Comparison of ENCODE assay signal across 20 cellular contexts in the genomic region with DNA sequence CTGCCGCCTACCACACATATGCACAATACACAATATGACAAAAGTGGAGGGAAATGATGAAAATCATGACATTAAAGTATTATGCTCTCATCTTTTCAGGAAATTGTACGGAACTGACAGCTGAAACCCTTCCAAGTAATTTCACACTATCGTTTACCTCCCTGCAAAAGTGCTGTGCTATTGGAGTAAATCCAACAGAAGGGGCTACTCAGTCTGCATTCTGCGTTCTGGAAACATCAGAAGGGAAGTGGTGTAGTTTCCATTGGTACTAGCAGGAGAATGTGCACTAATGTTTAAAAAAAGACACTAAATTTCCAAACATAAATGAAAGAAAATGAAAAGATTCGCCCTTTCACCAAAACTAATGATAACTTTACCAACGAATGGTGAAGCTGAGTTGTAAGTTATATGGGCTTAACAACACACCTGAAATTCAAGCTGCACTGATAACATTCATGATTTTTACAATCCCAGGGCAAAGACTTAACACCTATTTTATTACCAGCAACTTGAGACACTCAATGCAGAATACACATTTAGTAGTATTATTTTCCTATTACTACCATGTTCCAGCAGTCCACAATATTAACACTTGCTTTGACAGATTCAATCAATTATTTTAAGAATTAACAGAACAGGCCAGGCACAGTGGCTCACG. TPM values are rescaled to one million over a fixed set of nuclear protein-coding genes. Genes with fewer than 3 reads are reported as not detected.
DNase-seq lines count a peak whose midpoint lies in the region; ATAC-seq and TF ChIP-seq lines count a peak whose summit lies in the region.
"Had no signal": no experiment of that assay in that cellular context is flagged by ENCODE, and none has a peak within 500 bp of the region (broad histone marks: within the 10 kb centered on the region; RNA-seq: fewer than 3 reads in every experiment).

No MANE protein-coding gene starts in this region.

- H3K27me3 ChIP-seq in left ventricle myocardium inferior (ENCODE audit: low read depth): no peaks in the 10 kb centered on the region
- no peaks in the 10 kb centered on the region for H3K27me3 ChIP-seq in heart right ventricle
- H3K27me3 ChIP-seq: testis had no signal

- H3K9me3 Mint-ChIP-seq in central memory CD8-positive, alpha-beta T cell: no peaks in the 10 kb centered on the region
- H3K9me3 Mint-ChIP-seq: GM23338, nephron progenitor cell had no signal

- H3K4me3 ChIP-seq in left ventricle myocardium inferior (no peak overlapping the region), heart right ventricle (no peak overlapping the region)
- H3K4me3 ChIP-seq: GM23338, testis had no signal

- peaks cover 16% of the 10 kb centered on the region for H3K36me3 Mint-ChIP-seq in central memory CD8-positive, alpha-beta T cell (ENCODE audit: insufficient read depth)

- H3K9me3 ChIP-seq in left ventricle myocardium inferior (replicated peaks): no peaks in the 10 kb centered on the region
- H3K9me3 ChIP-seq in heart right ventricle: no peaks in the 10 kb centered on the region
- H3K9me3 ChIP-seq: psoas muscle, testis had no signal

- peaks cover 72% of the 10 kb centered on the region for H3K4me1 Mint-ChIP-seq in central memory CD8-positive, alpha-beta T cell

- peak overlapping the region; percentile 81 for H3K4me3 Mint-ChIP-seq in central memory CD8-positive, alpha-beta T cell
- H3K4me3 Mint-ChIP-seq: GM23338, nephron progenitor cell had no signal

- H3K27ac ChIP-seq in left ventricle myocardium inferior (replicated peaks) (peak overlapping the region; percentile 18), heart right ventricle (no peak overlapping the region)
- H3K27ac ChIP-seq: psoas muscle, testis had no signal

- in situ Hi-C loops in KBM-7 (cut with MboI; ENCODE audit: low pct_unique_long_range_greater_than_20kb, low sequenced_read_pairs): no loop called here

- intact Hi-C loops in left ventricle myocardium inferior (cut with micrococcal nuclease): no loop called here
- intact Hi-C loops in heart right ventricle (cut with DNase I): loop anchor here in 4 of 10 donors (5.0 to 10.0 kb wide), 3 partner anchors 50 to 157 kb away; no protein-coding TSS in a partner anchor

- H3K4me1 ChIP-seq in left ventricle myocardium inferior: peaks cover 74% of the 10 kb centered on the region
- H3K4me1 ChIP-seq in heart right ventricle: peaks cover 0 to 67% (median 47%) of the 10 kb centered on the region in 9 donors

- WGBS in heart right ventricle, 2 donors: 74 to 75% methylated on average over 7 of the region's 7 CpGs

- no peaks in the 10 kb centered on the region for H3K27me3 Mint-ChIP-seq in central memory CD8-positive, alpha-beta T cell
- H3K27me3 Mint-ChIP-seq: B cell had no signal

- ATAC-seq in heart right ventricle: no peak
- ATAC-seq in central memory CD8-positive, alpha-beta T cell (replicated peaks; ENCODE audit: extremely low read depth, poor library complexity, severe bottlenecking): no peak
- no peak for ATAC-seq in HG03460 (IDR thresholded peaks at IDR 0.05; ENCODE audit: unreplicated experiment)
- no peak for ATAC-seq in HG03520 (IDR thresholded peaks at IDR 0.05; ENCODE audit: unreplicated experiment)
- ATAC-seq: GM23338 had no signal

- DNase-seq in left ventricle myocardium inferior (no peak), heart right ventricle (no peak), NCI-H69 (lab: John Stamatoyannopoulos, UW) (peak; percentile 45), KBM-7 (no peak)
- DNase-seq in central memory CD8-positive, alpha-beta T cell (ENCODE audit: low spot score in 2 of 2): no peak
- DNase-seq: activated CD4-positive, alpha-beta T cell treated with anti-CD3 and anti-CD28 coated beads, Interleukin-2, amount 50 U/mL, for 1 hour; central memory CD4-positive, alpha-beta T cell; DMS153; islet precursor cell; NCI-H1694; nephron progenitor cell; NK-92 treated with Interleukin-12 subunit alpha and Interleukin-12 subunit beta, amount 100 ng/mL, for 24 hours; psoas muscle; stimulated activated CD4-positive, alpha-beta T cell treated with anti-CD3 and anti-CD28 coated beads, Interleukin-4, amount 100 ng/mL, for 4 hours; stimulated activated CD8-positive, alpha-beta memory T cell treated with anti-CD3 and anti-CD28 coated beads, Interleukin-4, amount 100 ng/mL, for 48 hours; testis had no signal

- no peak overlapping the region for H3K27ac Mint-ChIP-seq in central memory CD8-positive, alpha-beta T cell (ENCODE audit: low read depth)
- H3K27ac Mint-ChIP-seq: B cell, GM23338, nephron progenitor cell had no signal

- H3K36me3 ChIP-seq in left ventricle myocardium inferior (no peaks in the 10 kb centered on the region), heart right ventricle (no peaks in the 10 kb centered on the region)

- TF ChIP-seq CTCF in left ventricle myocardium inferior (IDR thresholded peaks at IDR 0.05; ENCODE audit: borderline replicate concordance) (no peak), heart right ventricle (IDR thresholded peaks at IDR 0.05) (no peak)

RNA-seq across cellular contexts. Expression of a gene that starts 3.2 kb away (rescaled TPM):
- total RNA-seq in left ventricle myocardium inferior (26.9 TPM), heart right ventricle (10 to 100 TPM; 21.1 to 36.3 (median 23.8) TPM)
- 1 to 10 TPM; 1.5 to 7.1 TPM for polyA plus RNA-seq in heart right ventricle
